Comparison of ENCODE assay signal across 8 cellular contexts in genomic region chr11:44286268-44286880, GRCh38. TPM values are rescaled to one million over a fixed set of nuclear protein-coding genes. Genes with fewer than 3 reads are reported as not detected.
DNase-seq lines count a peak whose midpoint lies in the region; ATAC-seq, FAIRE-seq and TF ChIP-seq lines count a peak whose summit lies in the region.

No MANE protein-coding gene starts in this region.

- intact Hi-C loops in heart left ventricle (cut with DNase I) = loop anchor here (1.0 to 10.0 kb wide), 7 partner anchors 152 to 328 kb away; no protein-coding TSS in a partner anchor

- no peak overlapping the region for H3K4me3 ChIP-seq in Karpas-422 (ENCODE audit: low read length)
- H3K4me3 ChIP-seq in heart left ventricle = no peak overlapping the region
- no peak overlapping the region for H3K4me3 ChIP-seq in small intestine (ENCODE audit: low read depth in 1 of 2, low read length in 2 of 2)

- H4K20me1 ChIP-seq in Karpas-422 (ENCODE audit: insufficient read depth, low read depth, low read length) = no peaks in the 10 kb centered on the region

- no peak overlapping the region for H3K27ac ChIP-seq in Karpas-422 (ENCODE audit: low read length)
- no peak overlapping the region for H3K27ac ChIP-seq in heart left ventricle
- no peak overlapping the region for H3K27ac ChIP-seq in small intestine (ENCODE audit: low read depth in 1 of 2, low read length in 1 of 2)

- 60 to 73% (median 64%) methylated on average over 9 to 10 of the region's 10 CpGs for WGBS in heart left ventricle, 4 donors
- 56 to 58% (median 57%) methylated on average over 10 of the region's 10 CpGs for WGBS in small intestine, 3 donors

- peak; percentile 86 to 98 (median 95) for TF ChIP-seq CTCF in heart left ventricle (IDR thresholded peaks at IDR 0.05)

- peak; percentile 37 to 80 (median 71) for ATAC-seq in heart left ventricle
- no peak for ATAC-seq in GM18861 (IDR thresholded peaks at IDR 0.05; ENCODE audit: unreplicated experiment)

- no peaks in the 10 kb centered on the region for H3K27me3 ChIP-seq in Karpas-422 (ENCODE audit: low read length)
- no peaks in the 10 kb centered on the region for H3K27me3 ChIP-seq in heart left ventricle
- no peaks in the 10 kb centered on the region for H3K27me3 ChIP-seq in small intestine (ENCODE audit: control insufficient read depth in 2 of 2, insufficient read depth in 2 of 2, low read length in 2 of 2)

- no peak for FAIRE-seq in small intestine (lab: Jason Lieb, UNC)

- H3K36me3 ChIP-seq in Karpas-422 (ENCODE audit: insufficient read depth, low read length) = no peaks in the 10 kb centered on the region
- H3K36me3 ChIP-seq in heart left ventricle = no peaks in the 10 kb centered on the region
- no peaks in the 10 kb centered on the region for H3K36me3 ChIP-seq in small intestine (ENCODE audit: control insufficient read depth in 2 of 2, insufficient read depth in 2 of 2, low read length in 2 of 2)

- H3K9ac ChIP-seq in Karpas-422 (ENCODE audit: low read length) = no peak overlapping the region

- H3K9me3 ChIP-seq in Karpas-422 (ENCODE audit: low read length) (no peaks in the 10 kb centered on the region), heart left ventricle (no peaks in the 10 kb centered on the region), small intestine (ENCODE audit: control insufficient read depth, low read depth) (no peaks in the 10 kb centered on the region)

- H3K9me2 ChIP-seq in Karpas-422 (replicated peaks; ENCODE audit: insufficient read depth, low read length) = no peaks in the 10 kb centered on the region

- H3K4me2 ChIP-seq in Karpas-422 (ENCODE audit: low read depth, low read length, poor library complexity, severe bottlenecking) = no peak overlapping the region

- DNase-seq in NCI-H524 (lab: John Stamatoyannopoulos, UW) (peak; percentile 28 to 59), NCI-H524 treated with DMSO at 0.1 percent for 48 hours (lab: John Stamatoyannopoulos, UW) (no peak), Karpas-422 (peak; percentile 92), SHP77 (lab: John Stamatoyannopoulos, UW) (peak; percentile 28 to 63), heart left ventricle (peak in 4 of 5 donors; percentile 51 to 66 (median 58)), small intestine (peak; percentile 51)
- DNase-seq in activated naive CD4-positive, alpha-beta T cell (lab: John Stamatoyannopoulos, UW) = peak in 3 of 4 experiments; percentile 16 to 27 (median 22)

- H3K4me1 ChIP-seq in Karpas-422 (ENCODE audit: low read length) = no peaks in the 10 kb centered on the region
- H3K4me1 ChIP-seq in heart left ventricle = no peaks in the 10 kb centered on the region
- no peaks in the 10 kb centered on the region for H3K4me1 ChIP-seq in small intestine (ENCODE audit: control insufficient read depth in 2 of 2, insufficient read depth in 1 of 2, low read depth in 1 of 2, low read length in 1 of 2)

- H3K79me2 ChIP-seq in Karpas-422 (ENCODE audit: low read length) = no peaks in the 10 kb centered on the region

- H2AFZ ChIP-seq in Karpas-422 (ENCODE audit: low read length) = peak overlapping the region; percentile 20; the same call in 1 of the 2 replicates

- no peak for TF ChIP-seq POLR2A in heart left ventricle (IDR thresholded peaks at IDR 0.05)

RNA-seq across cellular contexts. Expression of gene ALX4, which starts 23.6 kb away (rescaled TPM):
- not detected in 2 replicates for total RNA-seq in Karpas-422 (2014; rRNA removed; shearing (Covaris generic); ENCODE audit: low replicate concordance)
- under 1 TPM in 7 of 9 donors, not detected in 2; 0.05 to 0.24 (median 0.11) TPM for total RNA-seq in heart left ventricle
- under 1 TPM in 1 of 2 donors, not detected in 1; 0.03 TPM for polyA plus RNA-seq in heart left ventricle
- not detected for polyA plus RNA-seq in small intestine
